ENCODE assay signal across 13 cellular contexts in genomic region chr6:13427346-13427745, GRCh38.
DNase-seq lines count a peak whose midpoint lies in the region; ATAC-seq and TF ChIP-seq lines count a peak whose summit lies in the region.
"Had no signal": no experiment of that assay in that cellular context is flagged by ENCODE, and none has a peak within 500 bp of the region (broad histone marks: within the 10 kb centered on the region; RNA-seq: fewer than 3 reads in every experiment).

No MANE protein-coding gene starts in this region.

- H2BK15ac ChIP-seq in mesendoderm (replicated peaks; ENCODE audit: low read depth), result no peak overlapping the region

- no peaks in the 10 kb centered on the region for H3K9me3 ChIP-seq in CD4-positive, alpha-beta memory T cell (ENCODE audit: control insufficient read depth in 1 of 2, low read length in 2 of 2)
- H3K9me3 ChIP-seq in OCI-LY3 (ENCODE audit: insufficient read depth, low read length) (no peaks in the 10 kb centered on the region), PC-3 (ENCODE audit: low read length) (no peaks in the 10 kb centered on the region)
- H3K9me3 ChIP-seq: Caco-2 had no signal

- ATAC-seq in GM18517 (IDR thresholded peaks at IDR 0.05; ENCODE audit: unreplicated experiment) (peak; percentile 16), PC-3 (no peak)

- no peak overlapping the region for H3K27ac ChIP-seq in CD4-positive, alpha-beta memory T cell (ENCODE audit: low read depth, low read length)
- no peak overlapping the region for H3K27ac ChIP-seq in OCI-LY3 (ENCODE audit: low read length)
- no peak overlapping the region for H3K27ac ChIP-seq in mesendoderm (ENCODE audit: low read depth, low read length)
- no peak overlapping the region for H3K27ac ChIP-seq in PC-3 (ENCODE audit: low read length)

- CTCF ChIA-PET in CD4-positive, alpha-beta memory T cell (lab: Charles Lee; ENCODE audit: partially characterized antibody), result interaction anchor here (1.3 kb wide), 1 partner anchor 9 kb away, joined by 3 read pairs; no protein-coding TSS in a partner anchor
- CTCF ChIA-PET in PC-3 (lab: Charles Lee), result no interaction called here

- H2AK5ac ChIP-seq in mesendoderm (ENCODE audit: low read length), result no peak overlapping the region

- intact Hi-C loops in CD4-positive, alpha-beta memory T cell (cut with micrococcal nuclease), result loop anchor here (5.0 to 10.0 kb wide), 2 partner anchors 60 to 73 kb away; partner anchors contain the start of gene GFOD1
- intact Hi-C loops in PC-3 (cut with micrococcal nuclease), result no loop called here

- H3K4me1 Mint-ChIP-seq in CD4-positive, alpha-beta memory T cell, result peaks cover 22 to 50% (median 34%) of the 10 kb centered on the region in 4 donors

- no peak overlapping the region for H3K4ac ChIP-seq in mesendoderm (ENCODE audit: low read depth, low read length)

- no peak overlapping the region for H2BK5ac ChIP-seq in mesendoderm (ENCODE audit: low read length)

- H3K9me3 Mint-ChIP-seq in CD4-positive, alpha-beta memory T cell, result peaks cover 0 to 2% (median 0%) of the 10 kb centered on the region in 8 donors

- H3K4me2 ChIP-seq in OCI-LY3 (ENCODE audit: low read length) (peak overlapping the region; percentile 85), mesendoderm (ENCODE audit: low read length) (no peak overlapping the region), PC-3 (ENCODE audit: low read length) (no peak overlapping the region)

- H3K79me1 ChIP-seq in mesendoderm (ENCODE audit: low read length), result peaks cover 2% of the 10 kb centered on the region

- H4K20me1 ChIP-seq in OCI-LY3 (ENCODE audit: insufficient read depth, low read length), result no peaks in the 10 kb centered on the region
- H4K20me1 ChIP-seq in PC-3 (ENCODE audit: low read length), result no peaks in the 10 kb centered on the region

- no peaks in the 10 kb centered on the region for H3K36me3 ChIP-seq in CD4-positive, alpha-beta memory T cell (ENCODE audit: insufficient read depth, low read length)
- H3K36me3 ChIP-seq in OCI-LY3 (replicated peaks; ENCODE audit: low read depth, low read length) (no peaks in the 10 kb centered on the region), mesendoderm (ENCODE audit: control insufficient read depth, insufficient read depth, low read length) (no peaks in the 10 kb centered on the region), PC-3 (ENCODE audit: low read depth, low read length) (no peaks in the 10 kb centered on the region)

- no peak overlapping the region for H3K23ac ChIP-seq in mesendoderm (ENCODE audit: low read length)

- no peaks in the 10 kb centered on the region for H3K27me3 Mint-ChIP-seq in CD4-positive, alpha-beta memory T cell

- H3K18ac ChIP-seq in mesendoderm (ENCODE audit: low read length), result no peak overlapping the region

- H3K79me2 ChIP-seq in OCI-LY3 (ENCODE audit: low read length) (no peaks in the 10 kb centered on the region), mesendoderm (ENCODE audit: control insufficient read depth, insufficient read depth, low read length) (no peaks in the 10 kb centered on the region), PC-3 (ENCODE audit: low read length) (peaks cover 12% of the 10 kb centered on the region)

- no peak overlapping the region for H3K4me3 ChIP-seq in CD4-positive, alpha-beta memory T cell (ENCODE audit: low read length in 2 of 2)
- peak overlapping the region; percentile 69 for H3K4me3 ChIP-seq in OCI-LY3 (ENCODE audit: low read length)
- H3K4me3 ChIP-seq in mesendoderm (ENCODE audit: low read length), result no peak overlapping the region
- H3K4me3 ChIP-seq in PC-3 (ENCODE audit: low read length), result no peak overlapping the region

- no peaks in the 10 kb centered on the region for H3F3A ChIP-seq in PC-3 (ENCODE audit: low read length, unreplicated experiment)

- no TSS peak for BruUV-seq in PC-3 (replicated peaks; lab: Mats Ljungman, UMichigan)

- no peak for TF ChIP-seq CTCF in OCI-LY3 (IDR thresholded peaks at IDR 0.05; ENCODE audit: low read depth, low read length)
- no peak for TF ChIP-seq CTCF in PC-3 (conservative IDR thresholded peaks at IDR 0.05; ENCODE audit: low read depth, low read length)
- no peak for TF ChIP-seq CTCF in GM10266 (IDR thresholded peaks at IDR 0.05; ENCODE audit: control insufficient read depth, insufficient read depth, low read depth, missing control alignments)

- no peak overlapping the region for H2AFZ ChIP-seq in OCI-LY3 (ENCODE audit: low read depth, low read length)
- no peak overlapping the region for H2AFZ ChIP-seq in PC-3 (ENCODE audit: low read length)

- POLR2A ChIA-PET in CD4-positive, alpha-beta memory T cell (lab: Charles Lee; ENCODE audit: partially characterized antibody), result interaction anchor here (1.7 to 2.7 kb wide), 2 partner anchors 72 to 147 kb away, joined by 7 to 10 read pairs; partner anchors contain the start of gene SIRT5
- POLR2A ChIA-PET in PC-3 (lab: Charles Lee; ENCODE audit: unreplicated experiment), result no interaction called here

- H3K36me3 Mint-ChIP-seq in CD4-positive, alpha-beta memory T cell, result no peaks in the 10 kb centered on the region

- peak overlapping the region; percentile 45 for H3K56ac ChIP-seq in mesendoderm (ENCODE audit: low read length)

- peaks cover 40% of the 10 kb centered on the region for H3K4me1 ChIP-seq in CD4-positive, alpha-beta memory T cell (ENCODE audit: insufficient read depth, low read length)
- peaks cover 15% of the 10 kb centered on the region for H3K4me1 ChIP-seq in OCI-LY3 (ENCODE audit: low read length)
- peaks cover 15% of the 10 kb centered on the region for H3K4me1 ChIP-seq in mesendoderm (ENCODE audit: control insufficient read depth, low read depth, low read length)
- peaks cover 9% of the 10 kb centered on the region; the same call in 1 of the 2 replicates for H3K4me1 ChIP-seq in PC-3 (ENCODE audit: insufficient read depth, low read length)
- H3K4me1 ChIP-seq: Caco-2 had no signal

- no CpG with 5 or more reads among the region's 8 CpGs for WGBS in mesendoderm (ENCODE audit: extremely low coverage, insufficient coverage, low lambda C conversion rate)

- peak overlapping the region in 7 of 8 donors; percentile 74 to 88 (median 85) for H3K4me3 Mint-ChIP-seq in CD4-positive, alpha-beta memory T cell

- H4K5ac ChIP-seq in mesendoderm (ENCODE audit: low read length), result no peak overlapping the region

- H3K9me2 ChIP-seq in PC-3 (replicated peaks; ENCODE audit: low read length), result no peaks in the 10 kb centered on the region

- H3K9ac ChIP-seq in OCI-LY3 (ENCODE audit: low read length) (no peak overlapping the region), mesendoderm (ENCODE audit: low read length) (no peak overlapping the region), PC-3 (ENCODE audit: low read length) (no peak overlapping the region)

- DNase-seq in CD4-positive, alpha-beta memory T cell, result no peak
- no peak for DNase-seq in mesendoderm
- DNase-seq in PC-3, result no peak
- DNase-seq in NCI-H2081 treated with DMSO at 0.1 percent for 48 hours (lab: John Stamatoyannopoulos, UW), result no peak
- no peak for DNase-seq in HPDE6-E6E7 (ENCODE audit: extremely low spot score)
- no peak for DNase-seq in GM10266 (ENCODE audit: extremely low spot score)
- DNase-seq: Caco-2, caudate nucleus, kidney glomerular epithelial cell, NCI-H526, nucleus accumbens had no signal

- no peaks in the 10 kb centered on the region for H3K27me3 ChIP-seq in CD4-positive, alpha-beta memory T cell (ENCODE audit: insufficient read depth, low read length)
- 0 out of 2 replicates have a peak, but pooled peaks cover 3% of the 10 kb centered on the region for H3K27me3 ChIP-seq in OCI-LY3 (ENCODE audit: low read depth, low read length)
- H3K27me3 ChIP-seq in mesendoderm (ENCODE audit: insufficient read depth, low read length, poor library complexity), result no peaks in the 10 kb centered on the region
- no peaks in the 10 kb centered on the region for H3K27me3 ChIP-seq in PC-3 (ENCODE audit: low read length)

- peak overlapping the region in 5 of 7 donors; percentile 65 to 90 (median 85) for H3K27ac Mint-ChIP-seq in CD4-positive, alpha-beta memory T cell

- no peak overlapping the region for H4K8ac ChIP-seq in mesendoderm (ENCODE audit: low read depth, low read length)

- no peak overlapping the region for H2BK120ac ChIP-seq in mesendoderm (ENCODE audit: low read depth, low read length)
